ENCODE assay signal across 1 cellular context in the genomic region with DNA sequence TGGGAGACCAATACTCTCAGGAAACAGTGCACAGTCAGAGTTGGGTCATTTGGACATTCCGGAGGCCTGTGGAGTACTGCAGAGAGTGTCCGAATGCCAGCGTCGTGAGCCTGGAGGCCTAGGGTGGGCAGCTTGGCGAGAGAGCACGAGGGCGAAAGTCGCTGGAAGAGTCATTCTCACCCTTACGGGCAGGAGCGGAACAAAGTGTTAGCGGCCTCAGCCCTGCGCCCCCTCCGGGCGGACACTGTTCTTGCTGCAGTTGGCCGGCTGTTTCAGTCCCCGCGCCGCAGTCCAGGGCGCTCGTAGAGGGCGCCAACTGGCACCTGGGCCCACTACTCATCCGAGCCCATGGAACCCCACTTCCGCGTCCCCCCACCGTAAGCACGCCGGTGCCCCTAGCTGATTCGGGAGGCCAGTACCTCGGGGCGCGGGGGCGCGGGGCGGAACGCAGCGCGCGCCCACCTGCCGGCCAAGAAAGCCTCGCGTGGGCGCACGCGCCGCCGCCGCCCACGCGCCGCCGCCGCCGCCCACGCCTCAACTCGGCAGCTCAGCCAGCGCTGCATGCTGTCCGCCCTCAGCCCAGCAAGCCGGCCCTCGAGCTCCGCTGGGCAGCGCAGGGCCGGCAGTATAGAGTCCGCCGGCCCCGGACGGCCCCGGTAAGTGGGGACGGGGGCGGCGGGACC.
TF ChIP-seq lines count a peak whose summit lies in the region.

No MANE protein-coding gene starts in this region.

TF ChIP-seq in SK-N-SH, 30 proteins besides CTCF, POLR2A, EP300 and RAD21 (continued from another document):
- TF ChIP-seq, protein P1, sequence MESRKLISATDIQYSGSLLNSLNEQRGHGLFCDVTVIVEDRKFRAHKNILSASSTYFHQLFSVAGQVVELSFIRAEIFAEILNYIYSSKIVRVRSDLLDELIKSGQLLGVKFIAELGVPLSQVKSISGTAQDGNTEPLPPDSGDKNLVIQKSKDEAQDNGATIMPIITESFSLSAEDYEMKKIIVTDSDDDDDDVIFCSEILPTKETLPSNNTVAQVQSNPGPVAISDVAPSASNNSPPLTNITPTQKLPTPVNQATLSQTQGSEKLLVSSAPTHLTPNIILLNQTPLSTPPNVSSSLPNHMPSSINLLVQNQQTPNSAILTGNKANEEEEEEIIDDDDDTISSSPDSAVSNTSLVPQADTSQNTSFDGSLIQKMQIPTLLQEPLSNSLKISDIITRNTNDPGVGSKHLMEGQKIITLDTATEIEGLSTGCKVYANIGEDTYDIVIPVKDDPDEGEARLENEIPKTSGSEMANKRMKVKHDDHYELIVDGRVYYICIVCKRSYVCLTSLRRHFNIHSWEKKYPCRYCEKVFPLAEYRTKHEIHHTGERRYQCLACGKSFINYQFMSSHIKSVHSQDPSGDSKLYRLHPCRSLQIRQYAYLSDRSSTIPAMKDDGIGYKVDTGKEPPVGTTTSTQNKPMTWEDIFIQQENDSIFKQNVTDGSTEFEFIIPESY (IDR thresholded peaks at IDR 0.05; ENCODE audit: borderline replicate concordance, low read depth) = no peak
- TF ChIP-seq GABPA (IDR thresholded peaks at IDR 0.05; ENCODE audit: low read depth) = no peak
- TF ChIP-seq EZH2phosphoT487 (IDR thresholded peaks at IDR 0.05; ENCODE audit: borderline replicate concordance, low read depth) = no peak
- no peak for TF ChIP-seq FOXJ3 (CRISPR knock-in tag; IDR thresholded peaks at IDR 0.05)
- TF ChIP-seq FOXM1 (IDR thresholded peaks at IDR 0.05; ENCODE audit: low read depth) = no peak
- TF ChIP-seq ELF1 (IDR thresholded peaks at IDR 0.05) = no peak
- TF ChIP-seq MXI1 (IDR thresholded peaks at IDR 0.05; ENCODE audit: low read depth, low read length) = no peak
- no peak for TF ChIP-seq JUND (IDR thresholded peaks at IDR 0.05)
- no peak for TF ChIP-seq GATA2 (CRISPR knock-in tag; IDR thresholded peaks at IDR 0.05)
- TF ChIP-seq TAF1 (IDR thresholded peaks at IDR 0.05; ENCODE audit: borderline replicate concordance, low read depth, low read length) = no peak
- TF ChIP-seq RXRA (IDR thresholded peaks at IDR 0.05; ENCODE audit: borderline replicate concordance, low read depth) = no peak
- TF ChIP-seq IRF3 (IDR thresholded peaks at IDR 0.05; ENCODE audit: low read depth, low read length) = no peak
